ENCODE assay signal across 20 cellular contexts in genomic region chr9:115531410-115532130, GRCh38.
DNase-seq lines count a peak whose midpoint lies in the region; ATAC-seq and TF ChIP-seq lines count a peak whose summit lies in the region.
"Had no signal": no experiment of that assay in that cellular context is flagged by ENCODE, and none has a peak within 500 bp of the region (broad histone marks: within the 10 kb centered on the region; RNA-seq: fewer than 3 reads in every experiment).

No MANE protein-coding gene starts in this region.

- H3K9me3 ChIP-seq in SK-N-SH (no peaks in the 10 kb centered on the region), osteoblast (ENCODE audit: low read depth, low read length) (no peaks in the 10 kb centered on the region)
- H3K9me3 ChIP-seq: BLaER1 treated with 17β-estradiol and CSF1 and Interleukin-3, amounts not matched to agents 10 nM and 100 nM; thoracic aorta had no signal

- CTCF ChIA-PET in SK-N-SH (lab: Yijun Ruan, JAX): interaction anchor here (0.7 kb wide), 2 partner anchors 11 to 1130 kb away, joined by 3 read pairs; no protein-coding TSS in a partner anchor

- TF ChIP-seq RAD21 in SK-N-SH (IDR thresholded peaks at IDR 0.05; ENCODE audit: low read length): no peak

- no peaks in the 10 kb centered on the region for H3F3A ChIP-seq in SK-N-SH (replicated peaks; ENCODE audit: insufficient read depth)

- H3K27me3 ChIP-seq in SK-N-SH (ENCODE audit: insufficient read depth): no peaks in the 10 kb centered on the region
- no peaks in the 10 kb centered on the region for H3K27me3 ChIP-seq in osteoblast (ENCODE audit: insufficient read depth, low read length)
- H3K27me3 ChIP-seq: BLaER1 treated with 17β-estradiol and CSF1 and Interleukin-3, amounts not matched to agents 10 nM and 100 nM had no signal

- WGBS in SK-N-SH (ENCODE audit: low lambda C conversion rate): 16% methylated on average over 1 of the region's 1 CpG

- peak; percentile 77 for DNase-seq in EL
- DNase-seq in SK-N-SH: no peak
- peak; percentile 27 for DNase-seq in fibroblast of pulmonary artery (ENCODE audit: low read depth)
- DNase-seq in osteoblast (ENCODE audit: insufficient read length, low spot score, missing footprints): peak; percentile 89
- DNase-seq in mesothelial cell of epicardium (ENCODE audit: low spot score in 2 of 2, unreplicated experiment in 2 of 2): no peak
- no peak for DNase-seq in SHP77 (lab: John Stamatoyannopoulos, UW)
- no peak for DNase-seq in NCI-H2081 treated with DMSO at 0.1 percent for 48 hours (lab: John Stamatoyannopoulos, UW)
- DNase-seq: activated CD8-positive, alpha-beta T cell treated with anti-CD3 and anti-CD28 coated beads, Interleukin-2, amount 10 ng/mL, durations not matched to agents 7 days and 5 days; amniotic stem cell; dermis blood vessel endothelial cell; DND-41; erythroblast; NCI-H1930; NCI-H526 treated with DMSO at 0.1 percent for 48 hours; T-helper 1 cell; WERI-Rb-1 had no signal

- peak overlapping the region; percentile 3; the same call in 1 of the 2 replicates for H3K9ac ChIP-seq in SK-N-SH
- H3K9ac ChIP-seq: BLaER1 treated with 17β-estradiol and CSF1 and Interleukin-3, amounts not matched to agents 10 nM and 100 nM had no signal

- H4K20me1 ChIP-seq in SK-N-SH (ENCODE audit: insufficient read depth): no peaks in the 10 kb centered on the region
- H4K20me1 ChIP-seq in osteoblast (ENCODE audit: insufficient read depth, low read length): no peaks in the 10 kb centered on the region
- H4K20me1 ChIP-seq: BLaER1 treated with 17β-estradiol and CSF1 and Interleukin-3, amounts not matched to agents 10 nM and 100 nM had no signal

- H3K4me3 ChIP-seq in SK-N-SH (ENCODE audit: low read depth in 2 of 2, low read length in 1 of 2) (no peak overlapping the region), fibroblast of pulmonary artery (replicated peaks; ENCODE audit: low read depth, low read length) (no peak overlapping the region), osteoblast (ENCODE audit: insufficient read depth, low read length) (no peak overlapping the region)
- H3K4me3 ChIP-seq: BLaER1 treated with 17β-estradiol and CSF1 and Interleukin-3, amounts not matched to agents 10 nM and 100 nM; thoracic aorta had no signal

- no peaks in the 10 kb centered on the region for H3K36me3 Mint-ChIP-seq in mesothelial cell of epicardium

- no peak overlapping the region for H3K4me3 Mint-ChIP-seq in mesothelial cell of epicardium
- H3K4me3 Mint-ChIP-seq: activated CD8-positive, alpha-beta T cell treated with anti-CD3 and anti-CD28 coated beads, Interleukin-2, amount 10 ng/mL, durations not matched to agents 7 days and 5 days; activated T-helper 17 cell treated with anti-CD3 and anti-CD28 coated beads, Interleukin-2, amount 50 U/mL, for 72 hours had no signal

- H3K9me3 Mint-ChIP-seq in mesothelial cell of epicardium: peaks cover 3% of the 10 kb centered on the region
- H3K9me3 Mint-ChIP-seq: activated T-helper 17 cell treated with anti-CD3 and anti-CD28 coated beads, Interleukin-2, amount 50 U/mL, for 72 hours had no signal

- no peaks in the 10 kb centered on the region for H3K9me2 ChIP-seq in SK-N-SH

- TF ChIP-seq CTCF in SK-N-SH (IDR thresholded peaks at IDR 0.05) (no peak), fibroblast of pulmonary artery (IDR thresholded peaks at IDR 0.05; ENCODE audit: low read length, missing control alignments) (no peak), osteoblast (IDR thresholded peaks at IDR 0.05; ENCODE audit: extremely low read depth, low read depth, low read length) (no peak), mesothelial cell of epicardium (IDR thresholded peaks at IDR 0.05; ENCODE audit: unreplicated experiment) (no peak)

- H3K4me1 ChIP-seq in SK-N-SH (ENCODE audit: control insufficient read depth in 1 of 2, insufficient read depth in 2 of 2, low read depth in 1 of 2, low read length in 1 of 2): peaks cover 4 to 6% of the 10 kb centered on the region in 2 experiments; a peak in 3 of 4 replicates
- H3K4me1 ChIP-seq in osteoblast (ENCODE audit: insufficient read depth, low read length): peaks cover 9% of the 10 kb centered on the region
- H3K4me1 ChIP-seq: BLaER1 treated with 17β-estradiol and CSF1 and Interleukin-3, amounts not matched to agents 10 nM and 100 nM had no signal

- no peaks in the 10 kb centered on the region for H3K79me2 ChIP-seq in SK-N-SH (ENCODE audit: insufficient read depth)
- no peaks in the 10 kb centered on the region for H3K79me2 ChIP-seq in osteoblast (ENCODE audit: insufficient read depth, low read length)

- ATAC-seq in esophagus mucosa: no peak
- ATAC-seq: activated CD8-positive, alpha-beta T cell treated with anti-CD3 and anti-CD28 coated beads, Interleukin-2, amount 10 ng/mL, durations not matched to agents 7 days and 5 days; activated T-helper 17 cell treated with anti-CD3 and anti-CD28 coated beads, Interleukin-2, amount 50 U/mL, for 72 hours had no signal

- H3K4me1 Mint-ChIP-seq in mesothelial cell of epicardium: peaks cover 15% of the 10 kb centered on the region
- H3K4me1 Mint-ChIP-seq: activated T-helper 17 cell treated with anti-CD3 and anti-CD28 coated beads, Interleukin-2, amount 50 U/mL, for 72 hours had no signal

- POLR2A ChIA-PET in SK-N-SH (lab: Yijun Ruan, JAX): no interaction called here

- H2AFZ ChIP-seq in SK-N-SH (ENCODE audit: low read depth) (no peak overlapping the region), osteoblast (ENCODE audit: low read length) (no peak overlapping the region)

- peak in 1 of 2 experiments; percentile 73; a peak in 2 of 4 replicates for TF ChIP-seq EP300 in SK-N-SH (IDR thresholded peaks at IDR 0.05; ENCODE audit: borderline replicate concordance in 1 of 2, low read depth in 1 of 2, low read length in 1 of 2)

- H3K36me3 ChIP-seq in SK-N-SH (replicated peaks in 1 of 2; ENCODE audit: control insufficient read depth in 1 of 2, insufficient read depth in 2 of 2, low read length in 1 of 2) (no peaks in the 10 kb centered on the region), osteoblast (ENCODE audit: insufficient read depth, low read length) (no peaks in the 10 kb centered on the region)
- H3K36me3 ChIP-seq: BLaER1 treated with 17β-estradiol and CSF1 and Interleukin-3, amounts not matched to agents 10 nM and 100 nM; thoracic aorta; WERI-Rb-1 had no signal

- H3K4me2 ChIP-seq in SK-N-SH (no peak overlapping the region; the same call in 1 of the 2 replicates), osteoblast (ENCODE audit: insufficient read depth, low read length) (no peak overlapping the region)
- H3K4me2 ChIP-seq: BLaER1 treated with 17β-estradiol and CSF1 and Interleukin-3, amounts not matched to agents 10 nM and 100 nM had no signal

- H3K27ac ChIP-seq in SK-N-SH (ENCODE audit: low read depth in 2 of 2, low read length in 1 of 2): peak overlapping the region; percentile 74 to 78; a peak in 3 of 4 replicates
- H3K27ac ChIP-seq in osteoblast (ENCODE audit: low read depth, low read length): peak overlapping the region; percentile 74
- H3K27ac ChIP-seq: BLaER1 treated with 17β-estradiol and CSF1 and Interleukin-3, amounts not matched to agents 10 nM and 100 nM; thoracic aorta; WERI-Rb-1 had no signal

- H3K27me3 Mint-ChIP-seq in mesothelial cell of epicardium (ENCODE audit: low read depth): no peaks in the 10 kb centered on the region

- H3K27ac Mint-ChIP-seq in mesothelial cell of epicardium: no peak overlapping the region
- H3K27ac Mint-ChIP-seq: activated CD8-positive, alpha-beta T cell treated with anti-CD3 and anti-CD28 coated beads, Interleukin-2, amount 10 ng/mL, durations not matched to agents 7 days and 5 days; activated T-helper 17 cell treated with anti-CD3 and anti-CD28 coated beads, Interleukin-2, amount 50 U/mL, for 72 hours had no signal

TF ChIP-seq in SK-N-SH, 30 proteins besides CTCF, POLR2A, EP300 and RAD21 (continues in another document):
- TF ChIP-seq EZH2phosphoT487 (IDR thresholded peaks at IDR 0.05; ENCODE audit: borderline replicate concordance, low read depth) (no peak), FOSL2 (IDR thresholded peaks at IDR 0.05; ENCODE audit: borderline replicate concordance, low read depth) (peak; percentile 58), RCOR1 (IDR thresholded peaks at IDR 0.05; ENCODE audit: low read length) (peak; percentile 35; the same call in 1 of the 2 replicates), TAF1 (IDR thresholded peaks at IDR 0.05; ENCODE audit: borderline replicate concordance, low read depth, low read length) (no peak), RXRA (IDR thresholded peaks at IDR 0.05; ENCODE audit: borderline replicate concordance, low read depth) (peak; percentile 55; the same call in 1 of the 2 replicates), NRF1 (IDR thresholded peaks at IDR 0.05; ENCODE audit: low read depth, low read length) (no peak), TCF12 (IDR thresholded peaks at IDR 0.05) (peak; percentile 86), REST (IDR thresholded peaks at IDR 0.05; ENCODE audit: low read depth, low read length) (0 out of 2 replicates have a peak, but pooled peaks have one; percentile 24), NFIC (IDR thresholded peaks at IDR 0.05; ENCODE audit: borderline replicate concordance) (peak; percentile 53; the same call in 1 of the 2 replicates)

Comparison
In these comparisons a context has a peak if more than half of its experiments do, and no peak if none do; other contexts are left out.
1. DNase-seq: peak in EL (single experiment), fibroblast of pulmonary artery (single experiment) and osteoblast (single experiment); none in SK-N-SH (single experiment), mesothelial cell of epicardium (0 of 2), SHP77 (0 of 2) and NCI-H2081 treated with DMSO at 0.1 percent for 48 hours (single experiment).